In the genomic region with DNA sequence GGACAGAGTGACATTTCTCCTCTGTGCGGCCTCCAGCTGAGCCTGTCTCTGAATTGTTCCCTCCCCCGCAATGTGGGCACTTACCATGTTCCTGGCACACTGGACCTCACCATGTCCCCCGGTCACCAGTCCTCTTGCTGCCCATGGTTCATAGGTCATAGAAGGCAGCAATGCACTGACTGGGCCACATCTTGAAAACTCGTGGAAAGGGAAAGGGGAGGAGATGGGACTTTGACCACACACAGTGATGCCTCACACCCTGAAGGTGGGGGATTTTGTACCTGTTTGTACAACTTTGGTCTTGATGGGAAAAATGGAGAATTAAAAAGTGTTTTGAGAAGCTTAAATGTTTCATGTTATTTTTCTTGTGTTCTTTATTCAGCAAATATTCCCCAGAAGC, we compare ENCODE assay signal across 28 cellular contexts.
"Had no signal": no experiment of that assay in that cellular context is flagged by ENCODE, and none has a peak within 500 bp of the region (broad histone marks: within the 10 kb centered on the region; RNA-seq: fewer than 3 reads in every experiment).

No MANE protein-coding gene starts in this region.

- H3K36me3 ChIP-seq: gastrocnemius medialis had no signal

- H2AFZ ChIP-seq: hepatocyte had no signal

- H3K27me3 ChIP-seq: dorsolateral prefrontal cortex, esophagus squamous epithelium, gastrocnemius medialis, hepatocyte, left lung had no signal

- H3K4me2 ChIP-seq: hepatocyte had no signal

- H3K9me3 ChIP-seq: esophagus squamous epithelium, gastrocnemius medialis, left lung, lower lobe of right lung, mucosa of descending colon had no signal

- ATAC-seq: esophagus mucosa; gastrocnemius medialis; left colon; left lung; left ventricle myocardium superior; lower lobe of right lung; mucosa of descending colon; naive thymus-derived CD4-positive, alpha-beta T cell; natural killer cell had no signal

- DNase-seq: dermis blood vessel endothelial cell; dorsolateral prefrontal cortex; effector CD4-positive, alpha-beta T cell; effector memory CD4-positive, alpha-beta T cell; erythroblast; esophagus squamous epithelium; foreskin fibroblast; foreskin melanocyte; gastrocnemius medialis; glutamatergic neuron; head of caudate nucleus; hypothalamus; immature natural killer cell; kidney; kidney glomerular epithelial cell; left colon; left lung; left ventricle myocardium superior; lower lobe of right lung; mesenchymal stem cell; mucosa of descending colon; naive thymus-derived CD4-positive, alpha-beta T cell; natural killer cell had no signal

- H3K4me3 ChIP-seq: coronary artery, dorsolateral prefrontal cortex, esophagus squamous epithelium, gastrocnemius medialis, hepatocyte, left lung, lower lobe of right lung, mucosa of descending colon had no signal

- H3K27ac ChIP-seq: coronary artery, dorsolateral prefrontal cortex, epithelial cell of prostate, esophagus squamous epithelium, gastrocnemius medialis, hepatocyte, left lung, lower lobe of right lung had no signal

- H3K4me1 ChIP-seq: esophagus squamous epithelium, gastrocnemius medialis, left lung, lower lobe of right lung had no signal

- FAIRE-seq: colon, kidney had no signal

- H3K79me2 ChIP-seq: hepatocyte had no signal
